ENCODE assay signal across 10 cellular contexts in genomic region chr13:38819053-38819452, GRCh38.
A peak's percentile ranks its signal among the peaks of the same experiment; 100 is the strongest.
DNase-seq lines count a peak whose midpoint lies in the region; ATAC-seq, FAIRE-seq and TF ChIP-seq lines count a peak whose summit lies in the region.
"Had no signal": no experiment of that assay in that cellular context is flagged by ENCODE, and none has a peak within 500 bp of the region (broad histone marks: within the 10 kb centered on the region; RNA-seq: fewer than 3 reads in every experiment).

No MANE protein-coding gene starts in this region.

- DNase-seq in NCI-H1092 (lab: John Stamatoyannopoulos, UW) = peak; percentile 85
- peak; percentile 82 for DNase-seq in RPMI8226
- peak; percentile 59 for DNase-seq in foreskin melanocyte
- no peak for DNase-seq in NCI-H510A (lab: John Stamatoyannopoulos, UW)
- no peak for DNase-seq in GM20000 (ENCODE audit: low spot score)
- no peak for DNase-seq in RCC 7860 (ENCODE audit: low spot score)
- DNase-seq: Caco-2, gastrocnemius medialis had no signal

- FAIRE-seq in RCC 7860 (lab: Jason Lieb, UNC) = no peak

- no peak overlapping the region for H3K9ac ChIP-seq in rectal smooth muscle tissue (ENCODE audit: low read length)

- ATAC-seq in activated T-helper 17 cell treated with anti-CD3 and anti-CD28 coated beads, Interleukin-2, amount 50 U/mL, for 72 hours (replicated peaks) = no peak
- ATAC-seq: gastrocnemius medialis had no signal

- peaks cover 3% of the 10 kb centered on the region for H3K27me3 Mint-ChIP-seq in activated T-helper 17 cell treated with anti-CD3 and anti-CD28 coated beads, Interleukin-2, amount 50 U/mL, for 72 hours

- H3K27ac ChIP-seq in rectal smooth muscle tissue (ENCODE audit: low read depth, low read length) = peak overlapping the region; percentile 66
- H3K27ac ChIP-seq: gastrocnemius medialis had no signal

- H3K9me3 Mint-ChIP-seq in activated T-helper 17 cell treated with anti-CD3 and anti-CD28 coated beads, Interleukin-2, amount 50 U/mL, for 72 hours = peaks cover 4% of the 10 kb centered on the region

- H3K36me3 ChIP-seq in rectal smooth muscle tissue (ENCODE audit: control insufficient read depth, insufficient read depth, low read length) = no peaks in the 10 kb centered on the region
- H3K36me3 ChIP-seq: gastrocnemius medialis had no signal

- H3K4me3 ChIP-seq in rectal smooth muscle tissue (ENCODE audit: low read length) = no peak overlapping the region
- H3K4me3 ChIP-seq: gastrocnemius medialis had no signal

- no peaks in the 10 kb centered on the region for H3K4me1 Mint-ChIP-seq in activated T-helper 17 cell treated with anti-CD3 and anti-CD28 coated beads, Interleukin-2, amount 50 U/mL, for 72 hours

- no peaks in the 10 kb centered on the region for H3K36me3 Mint-ChIP-seq in activated T-helper 17 cell treated with anti-CD3 and anti-CD28 coated beads, Interleukin-2, amount 50 U/mL, for 72 hours (ENCODE audit: low read depth)

- H3K27me3 ChIP-seq in rectal smooth muscle tissue (ENCODE audit: control insufficient read depth, insufficient read depth, low read length) = no peaks in the 10 kb centered on the region
- H3K27me3 ChIP-seq: gastrocnemius medialis had no signal

- no peak overlapping the region for H3K27ac Mint-ChIP-seq in activated T-helper 17 cell treated with anti-CD3 and anti-CD28 coated beads, Interleukin-2, amount 50 U/mL, for 72 hours

- no peak overlapping the region for H3K4me3 Mint-ChIP-seq in activated T-helper 17 cell treated with anti-CD3 and anti-CD28 coated beads, Interleukin-2, amount 50 U/mL, for 72 hours

- TF ChIP-seq CTCF in GM20000 (IDR thresholded peaks at IDR 0.05; ENCODE audit: extremely low read depth, missing control alignments) = no peak

- peaks cover 18% of the 10 kb centered on the region for H3K4me1 ChIP-seq in rectal smooth muscle tissue (ENCODE audit: control insufficient read depth, insufficient read depth, low read length)
- H3K4me1 ChIP-seq: Caco-2, gastrocnemius medialis had no signal

Comparison
In these comparisons a context has a peak if more than half of its experiments do, and no peak if none do; other contexts are left out.
1. DNase-seq: peak in NCI-H1092 (single experiment), RPMI8226 (single experiment) and foreskin melanocyte (single experiment); none in NCI-H510A (single experiment), GM20000 (single experiment) and RCC 7860 (single experiment).